Comparison of ENCODE assay signal across 25 cellular contexts in the genomic region with DNA sequence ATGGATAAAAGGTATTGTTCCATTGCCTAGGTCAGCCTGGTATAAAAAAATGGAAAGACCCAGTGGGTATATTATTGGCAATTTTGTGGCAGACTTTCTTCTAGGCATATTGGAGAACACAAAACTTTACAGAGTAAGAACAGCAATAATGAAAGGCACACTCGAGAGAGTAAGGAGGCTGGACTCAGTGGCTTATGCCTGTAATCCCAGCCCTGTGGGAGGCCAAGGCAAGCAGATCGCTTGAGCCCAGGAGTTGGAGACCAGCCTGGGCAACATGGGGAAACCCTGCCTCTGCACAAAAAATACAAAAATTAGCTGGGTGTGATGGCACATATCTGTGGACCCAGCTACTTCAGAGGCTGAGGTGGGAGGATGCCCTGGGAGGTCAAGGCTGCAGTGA.
DNase-seq lines count a peak whose midpoint lies in the region; ATAC-seq and TF ChIP-seq lines count a peak whose summit lies in the region.
"Had no signal": no experiment of that assay in that cellular context is flagged by ENCODE, and none has a peak within 500 bp of the region (broad histone marks: within the 10 kb centered on the region; RNA-seq: fewer than 3 reads in every experiment).

No MANE protein-coding gene starts in this region.

- ATAC-seq in HG03457 (IDR thresholded peaks at IDR 0.05; ENCODE audit: unreplicated experiment) = no peak
- ATAC-seq: right cardiac atrium had no signal

- peak overlapping the region; percentile 69 for H3K4me2 ChIP-seq in DOHH2 (ENCODE audit: low read length)
- H3K4me2 ChIP-seq: KMS-11, SK-N-SH had no signal

- H3K27ac ChIP-seq in DOHH2 (ENCODE audit: low read depth, low read length) = peak overlapping the region; percentile 63
- no peak overlapping the region for H3K27ac ChIP-seq in WERI-Rb-1
- peak overlapping the region; percentile 66 for H3K27ac ChIP-seq in neutrophil
- H3K27ac ChIP-seq: cardiac muscle cell, KMS-11, tibial artery had no signal

- TF ChIP-seq CTCF in DOHH2 (IDR thresholded peaks at IDR 0.05; ENCODE audit: low read depth, low read length, poor library complexity, severe bottlenecking) = no peak
- no peak for TF ChIP-seq CTCF in WERI-Rb-1 (IDR thresholded peaks at IDR 0.05; ENCODE audit: low read depth, low read length)
- no peak for TF ChIP-seq CTCF in neutrophil (IDR thresholded peaks at IDR 0.05)

- H3K4me1 ChIP-seq in DOHH2 (ENCODE audit: control insufficient read depth, low read length) = peaks cover 51% of the 10 kb centered on the region
- H3K4me1 ChIP-seq in neutrophil (ENCODE audit: control insufficient read depth in 1 of 2, insufficient read depth in 1 of 2, low read depth in 1 of 2, low read length in 1 of 2) = peaks cover 54 to 63% of the 10 kb centered on the region in 2 experiments

- no peak overlapping the region for H3K4me3 Mint-ChIP-seq in T-helper 2 cell treated with Interferon-gamma antibody and Interleukin-4, amounts not matched to agents 5 μg/mL and 100 μg/mL, for 36 hours
- H3K4me3 Mint-ChIP-seq: activated naive CD4-positive, alpha-beta T cell treated with anti-CD3 and anti-CD28 coated beads for 36 hours; activated T-cell treated with anti-CD3 and anti-CD28 coated beads, Interleukin-2, amount 50 U/mL, for 24 hours; nephron progenitor cell had no signal

- peaks cover 12% of the 10 kb centered on the region for H3F3A ChIP-seq in DOHH2 (ENCODE audit: control insufficient read depth, insufficient read depth)

- no peaks in the 10 kb centered on the region for H3K27me3 Mint-ChIP-seq in T-helper 2 cell treated with Interferon-gamma antibody and Interleukin-4, amounts not matched to agents 5 μg/mL and 100 μg/mL, for 36 hours (ENCODE audit: low read depth)
- H3K27me3 Mint-ChIP-seq: activated T-cell treated with anti-CD3 and anti-CD28 coated beads, Interleukin-2, amount 50 U/mL, for 24 hours had no signal

- no peaks in the 10 kb centered on the region for H4K20me1 ChIP-seq in DOHH2 (ENCODE audit: control insufficient read depth, insufficient read depth, low read depth, low read length)

- H3K9me3 ChIP-seq in DOHH2 (ENCODE audit: control insufficient read depth, insufficient read depth, low read length) (no peaks in the 10 kb centered on the region), WERI-Rb-1 (ENCODE audit: severe bottlenecking) (no peaks in the 10 kb centered on the region), neutrophil (no peaks in the 10 kb centered on the region)
- H3K9me3 ChIP-seq: SK-N-SH, tibial artery had no signal

- no peaks in the 10 kb centered on the region for H3K9me3 Mint-ChIP-seq in T-helper 2 cell treated with Interferon-gamma antibody and Interleukin-4, amounts not matched to agents 5 μg/mL and 100 μg/mL, for 36 hours
- H3K9me3 Mint-ChIP-seq: activated naive CD4-positive, alpha-beta T cell treated with anti-CD3 and anti-CD28 coated beads for 36 hours; activated T-cell treated with anti-CD3 and anti-CD28 coated beads, Interleukin-2, amount 50 U/mL, for 24 hours; nephron progenitor cell had no signal

- peaks cover 22% of the 10 kb centered on the region for H3K4me1 Mint-ChIP-seq in T-helper 2 cell treated with Interferon-gamma antibody and Interleukin-4, amounts not matched to agents 5 μg/mL and 100 μg/mL, for 36 hours (ENCODE audit: low read depth)

- no peaks in the 10 kb centered on the region for H3K27me3 ChIP-seq in DOHH2 (ENCODE audit: control insufficient read depth, low read length)
- H3K27me3 ChIP-seq in WERI-Rb-1 (ENCODE audit: insufficient read depth, low read depth, severe bottlenecking) = no peaks in the 10 kb centered on the region
- no peaks in the 10 kb centered on the region for H3K27me3 ChIP-seq in neutrophil
- H3K27me3 ChIP-seq: cardiac muscle cell, tibial artery had no signal

- no peaks in the 10 kb centered on the region for H3K36me3 Mint-ChIP-seq in T-helper 2 cell treated with Interferon-gamma antibody and Interleukin-4, amounts not matched to agents 5 μg/mL and 100 μg/mL, for 36 hours (ENCODE audit: low read depth)

- H3K4me3 ChIP-seq in DOHH2 (ENCODE audit: low read length) (peak overlapping the region; percentile 51), WERI-Rb-1 (ENCODE audit: low read depth, low read length) (no peak overlapping the region), neutrophil (ENCODE audit: low read depth in 1 of 2, low read length in 1 of 2) (no peak overlapping the region)
- H3K4me3 ChIP-seq: cardiac muscle cell, tibial artery had no signal

- no peaks in the 10 kb centered on the region for H3K79me2 ChIP-seq in DOHH2 (ENCODE audit: control insufficient read depth, low read length)

- peak overlapping the region; percentile 80 for H3K27ac Mint-ChIP-seq in T-helper 2 cell treated with Interferon-gamma antibody and Interleukin-4, amounts not matched to agents 5 μg/mL and 100 μg/mL, for 36 hours
- H3K27ac Mint-ChIP-seq: activated naive CD4-positive, alpha-beta T cell treated with anti-CD3 and anti-CD28 coated beads for 36 hours; activated T-cell treated with anti-CD3 and anti-CD28 coated beads, Interleukin-2, amount 50 U/mL, for 24 hours had no signal

- H3K9me2 ChIP-seq in DOHH2 (replicated peaks; ENCODE audit: control insufficient read depth, low read length) = no peaks in the 10 kb centered on the region
- H3K9me2 ChIP-seq: SK-N-SH had no signal

- H3K36me3 ChIP-seq in DOHH2 (ENCODE audit: control insufficient read depth, low read length) (no peaks in the 10 kb centered on the region), WERI-Rb-1 (no peaks in the 10 kb centered on the region), neutrophil (no peaks in the 10 kb centered on the region)
- H3K36me3 ChIP-seq: cardiac muscle cell, tibial artery had no signal

- no peak for DNase-seq in T-helper 2 cell treated with Interferon-gamma antibody and Interleukin-4, amounts not matched to agents 5 μg/mL and 100 μg/mL, for 36 hours (ENCODE audit: low spot score)
- DNase-seq in T-helper 2 cell = no peak
- peak; percentile 18 for DNase-seq in WERI-Rb-1
- DNase-seq in NCI-H748 (lab: John Stamatoyannopoulos, UW; ENCODE audit: unreplicated experiment) = no peak
- DNase-seq in kidney glomerular epithelial cell (lab: John Stamatoyannopoulos, UW) = no peak
- DNase-seq: activated CD4-positive, alpha-beta T cell treated with anti-CD3 and anti-CD28 coated beads for 1 hour; activated CD8-positive, alpha-beta memory T cell treated with anti-CD3 and anti-CD28 coated beads for 24 hours; activated naive CD4-positive, alpha-beta T cell treated with anti-CD3 and anti-CD28 coated beads for 36 hours; activated T-cell treated with anti-CD3 and anti-CD28 coated beads, Interleukin-2, amount 50 U/mL, for 24 hours; anterior cingulate cortex; cortex of kidney; EL; NCI-H1930; NCI-H748 treated with DMSO at 0.1 percent for 48 hours; nephron progenitor cell; right cardiac atrium; SK-N-SH; stimulated activated CD4-positive, alpha-beta T cell treated with anti-CD3 and anti-CD28 coated beads, Interleukin-4, amount 100 ng/mL, for 24 hours; stimulated activated naive CD4-positive, alpha-beta T cell treated with Interleukin-2 at 50 U/mL for 16 hours; tibial artery had no signal
